ENCODE assay signal across 15 cellular contexts in the genomic region with DNA sequence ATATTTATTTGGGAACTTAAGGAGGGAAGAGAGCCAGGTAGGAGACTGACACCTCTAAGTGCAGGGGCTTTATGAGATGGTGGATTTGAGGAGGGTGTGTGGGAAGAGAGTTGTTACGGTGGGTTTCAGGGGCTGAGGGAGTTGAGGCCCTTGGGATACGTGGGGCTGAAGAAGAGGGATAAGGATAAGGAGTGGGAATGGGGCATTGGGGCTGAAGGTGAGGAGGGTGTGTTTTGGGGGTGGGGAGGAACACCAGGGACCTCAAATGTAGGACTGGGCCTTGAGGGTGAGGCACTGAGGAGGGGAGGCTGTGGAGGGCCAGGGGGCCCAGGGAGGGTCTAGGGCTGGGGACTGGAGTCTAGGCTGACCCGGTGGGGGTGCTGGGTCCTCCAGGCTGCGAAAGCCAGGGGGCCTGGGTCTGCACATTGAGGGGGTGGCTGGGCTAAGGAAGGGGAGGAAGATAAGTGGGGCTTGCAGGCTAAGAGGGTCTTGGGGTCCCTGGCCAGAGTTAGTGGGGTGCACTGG. TPM values are rescaled to one million over a fixed set of nuclear protein-coding genes. Genes with fewer than 3 reads are reported as not detected.
DNase-seq lines count a peak whose midpoint lies in the region; ATAC-seq and TF ChIP-seq lines count a peak whose summit lies in the region.
"Had no signal": no experiment of that assay in that cellular context is flagged by ENCODE, and none has a peak within 500 bp of the region (broad histone marks: within the 10 kb centered on the region; RNA-seq: fewer than 3 reads in every experiment).

No MANE protein-coding gene starts in this region.

- peaks cover 0 to 7% (median 0%) of the 10 kb centered on the region in 11 experiments; a peak in 1 of 22 replicates for H3K9me3 ChIP-seq in BLaER1 treated with 17β-estradiol and CSF1 and Interleukin-3, amounts not matched to agents 10 nM and 100 nM (replicated peaks in 1 of 11)
- H3K9me3 ChIP-seq in Karpas-422 (ENCODE audit: low read length) (no peaks in the 10 kb centered on the region), neural progenitor cell (ENCODE audit: low read depth) (no peaks in the 10 kb centered on the region)
- H3K9me3 ChIP-seq: Peyer's patch had no signal

- H3K36me3 Mint-ChIP-seq in chondrocyte (ENCODE audit: low read depth) (no peaks in the 10 kb centered on the region), neural progenitor cell (peaks cover 13% of the 10 kb centered on the region)

- H3K79me2 ChIP-seq in Karpas-422 (ENCODE audit: low read length): peaks cover 40% of the 10 kb centered on the region
- peaks cover 40% of the 10 kb centered on the region for H3K79me2 ChIP-seq in neural progenitor cell (ENCODE audit: low read depth)

- H3K4me3 Mint-ChIP-seq in chondrocyte (ENCODE audit: unreplicated experiment) (peak overlapping the region; percentile 72), neural progenitor cell (peak overlapping the region; percentile 84)

- no peak for DNase-seq in Karpas-422
- no peak for DNase-seq in chondrocyte (ENCODE audit: low spot score)
- no peak for DNase-seq in neural progenitor cell (ENCODE audit: low spot score)
- DNase-seq in mesenteric fat pad (ENCODE audit: low spot score): no peak
- DNase-seq in stimulated activated naive CD4-positive, alpha-beta T cell treated with Interleukin-2 at 50 U/mL for 16 hours (lab: John Stamatoyannopoulos, UW): no peak
- DNase-seq: activated CD4-positive, alpha-beta T cell treated with anti-CD3 and anti-CD28 coated beads for 1 hour; DMS153; NCI-H1436; Peyer's patch; stimulated activated CD4-positive, alpha-beta T cell treated with anti-CD3 and anti-CD28 coated beads, Interleukin-4, amount 100 ng/mL, for 24 hours had no signal

- H3K36me3 ChIP-seq in BLaER1 treated with 17β-estradiol and CSF1 and Interleukin-3, amounts not matched to agents 10 nM and 100 nM: peaks cover 0 to 13% (median 7%) of the 10 kb centered on the region in 11 experiments; a peak in 12 of 22 replicates
- H3K36me3 ChIP-seq in Karpas-422 (ENCODE audit: insufficient read depth, low read length) (no peaks in the 10 kb centered on the region), neural progenitor cell (no peaks in the 10 kb centered on the region)
- H3K36me3 ChIP-seq: cardiac muscle cell, Peyer's patch had no signal

- H3K9me3 Mint-ChIP-seq in chondrocyte (ENCODE audit: low read depth): no peaks in the 10 kb centered on the region
- no peaks in the 10 kb centered on the region for H3K9me3 Mint-ChIP-seq in neural progenitor cell

- no peak for TF ChIP-seq CTCF in chondrocyte (IDR thresholded peaks at IDR 0.05)
- TF ChIP-seq CTCF in neural progenitor cell (IDR thresholded peaks at IDR 0.05): no peak

- H3K27ac Mint-ChIP-seq in chondrocyte (ENCODE audit: unreplicated experiment): peak overlapping the region; percentile 87
- peak overlapping the region; percentile 96 for H3K27ac Mint-ChIP-seq in neural progenitor cell

- H3K4me3 ChIP-seq in BLaER1 treated with 17β-estradiol and CSF1 and Interleukin-3, amounts not matched to agents 10 nM and 100 nM: peak overlapping the region in 7 of 10 experiments; percentile 81 to 98 (median 94); a peak in 7 of 20 replicates
- H3K4me3 ChIP-seq in Karpas-422 (ENCODE audit: low read length): 0 out of 2 replicates have a peak overlapping the region, but pooled peaks have one; percentile 13
- H3K4me3 ChIP-seq in neural progenitor cell: no peak overlapping the region

- H3K27me3 ChIP-seq in BLaER1 treated with 17β-estradiol and CSF1 and Interleukin-3, amounts not matched to agents 10 nM and 100 nM: no peaks in the 10 kb centered on the region
- H3K27me3 ChIP-seq in Karpas-422 (ENCODE audit: low read length) (no peaks in the 10 kb centered on the region), neural progenitor cell (no peaks in the 10 kb centered on the region)
- H3K27me3 ChIP-seq: cardiac muscle cell, Peyer's patch had no signal

- peaks cover 26 to 36% (median 33%) of the 10 kb centered on the region in 11 experiments; a peak in 20 of 22 replicates for H4K20me1 ChIP-seq in BLaER1 treated with 17β-estradiol and CSF1 and Interleukin-3, amounts not matched to agents 10 nM and 100 nM
- H4K20me1 ChIP-seq in Karpas-422 (ENCODE audit: insufficient read depth, low read depth, low read length): no peaks in the 10 kb centered on the region; the same call in 1 of the 2 replicates
- H4K20me1 ChIP-seq in neural progenitor cell (ENCODE audit: low read depth): peaks cover 20% of the 10 kb centered on the region

- peak overlapping the region; percentile 32; the same call in 1 of the 2 replicates for H2AFZ ChIP-seq in Karpas-422 (ENCODE audit: low read length)
- H2AFZ ChIP-seq in neural progenitor cell (replicated peaks): no peak overlapping the region

- peak overlapping the region; percentile 95 to 100 (median 97); a peak in 20 of 22 replicates for H3K9ac ChIP-seq in BLaER1 treated with 17β-estradiol and CSF1 and Interleukin-3, amounts not matched to agents 10 nM and 100 nM
- H3K9ac ChIP-seq in Karpas-422 (ENCODE audit: low read length): peak overlapping the region; percentile 98
- H3K9ac ChIP-seq in neural progenitor cell: no peak overlapping the region

- peak overlapping the region; percentile 84 to 98 (median 97) for H3K4me2 ChIP-seq in BLaER1 treated with 17β-estradiol and CSF1 and Interleukin-3, amounts not matched to agents 10 nM and 100 nM
- peak overlapping the region; percentile 98 for H3K4me2 ChIP-seq in Karpas-422 (ENCODE audit: low read depth, low read length, poor library complexity, severe bottlenecking)
- H3K4me2 ChIP-seq in neural progenitor cell: no peak overlapping the region

- H3K4me1 ChIP-seq in BLaER1 treated with 17β-estradiol and CSF1 and Interleukin-3, amounts not matched to agents 10 nM and 100 nM: peaks cover 46 to 82% (median 59%) of the 10 kb centered on the region in 10 experiments
- H3K4me1 ChIP-seq in Karpas-422 (ENCODE audit: low read length) (peaks cover 38% of the 10 kb centered on the region), neural progenitor cell (peaks cover 11% of the 10 kb centered on the region)

- no peaks in the 10 kb centered on the region for H3K27me3 Mint-ChIP-seq in chondrocyte (ENCODE audit: low read depth)
- H3K27me3 Mint-ChIP-seq in neural progenitor cell (ENCODE audit: insufficient read depth, low read depth): peaks cover 6% of the 10 kb centered on the region

- ATAC-seq in HG03354 (IDR thresholded peaks at IDR 0.05; ENCODE audit: poor library complexity, severe bottlenecking, unreplicated experiment) (no peak), HG03457 (IDR thresholded peaks at IDR 0.05; ENCODE audit: unreplicated experiment) (no peak)

- H3K27ac ChIP-seq in BLaER1 treated with 17β-estradiol and CSF1 and Interleukin-3, amounts not matched to agents 10 nM and 100 nM: peak overlapping the region; percentile 92 to 100 (median 97); a peak in 21 of 22 replicates
- no peak overlapping the region for H3K27ac ChIP-seq in Karpas-422 (ENCODE audit: low read length)
- no peak overlapping the region for H3K27ac ChIP-seq in neural progenitor cell

- H3K9me2 ChIP-seq in Karpas-422 (replicated peaks; ENCODE audit: insufficient read depth, low read length): no peaks in the 10 kb centered on the region

- H3F3A ChIP-seq in neural progenitor cell (ENCODE audit: low read depth): no peaks in the 10 kb centered on the region

- H3K4me1 Mint-ChIP-seq in chondrocyte (ENCODE audit: low read depth) (peaks cover 46% of the 10 kb centered on the region), neural progenitor cell (peaks cover 17% of the 10 kb centered on the region)

RNA-seq across cellular contexts. Expression of a gene that starts 1.2 kb away (rescaled TPM):
- total RNA-seq in Karpas-422 (2014; rRNA removed; shearing (Covaris generic); ENCODE audit: low replicate concordance): 41.8 and 60.5 TPM in 2 replicates
- 63.6 to 68.3 TPM (median 66.0 TPM) in 3 replicates for total RNA-seq in chondrocyte
- total RNA-seq in neural progenitor cell (ENCODE audit: low replicate concordance): 16.7 and 42.2 TPM in 2 replicates
- total RNA-seq in mesenteric fat pad: 94.6 TPM

RNA-seq across cellular contexts. Expression of a gene that starts 53.1 kb away (rescaled TPM):
- 0.52 and 0.83 TPM in 2 replicates for total RNA-seq in Karpas-422 (2014; rRNA removed; shearing (Covaris generic); ENCODE audit: low replicate concordance)
- 0.90 to 1.9 TPM (median 1.3 TPM) in 3 replicates for total RNA-seq in chondrocyte
- total RNA-seq in neural progenitor cell (ENCODE audit: low replicate concordance): 0.34 and 2.2 TPM in 2 replicates
- 2.2 TPM for total RNA-seq in mesenteric fat pad

RNA-seq across cellular contexts. Expression of a gene that starts 59.4 kb away (rescaled TPM):
- not detected in 2 replicates for total RNA-seq in Karpas-422 (2014; rRNA removed; shearing (Covaris generic); ENCODE audit: low replicate concordance)
- total RNA-seq in chondrocyte (not detected in 3 replicates), neural progenitor cell (ENCODE audit: low replicate concordance) (0.56 TPM in 1 of 2 replicates, not detected in the other), mesenteric fat pad (not detected)
- total RNA-seq: mononuclear cell had no signal

Comparison
In these comparisons a context has a peak if more than half of its experiments do, and no peak if none do; other contexts are left out.
1. H3K27ac ChIP-seq: peak in BLaER1 treated with 17β-estradiol and CSF1 and Interleukin-3, amounts not matched to agents 10 nM and 100 nM (11 of 11); none in Karpas-422 (single experiment) and neural progenitor cell (single experiment).